Comparison of ENCODE assay signal across 9 cellular contexts in genomic region chr9:113057193-113057592, GRCh38. TPM values are rescaled to one million over a fixed set of nuclear protein-coding genes. Genes with fewer than 3 reads are reported as not detected.
DNase-seq lines count a peak whose midpoint lies in the region; ATAC-seq, FAIRE-seq and TF ChIP-seq lines count a peak whose summit lies in the region.
"Had no signal": no experiment of that assay in that cellular context is flagged by ENCODE, and none has a peak within 500 bp of the region (broad histone marks: within the 10 kb centered on the region; RNA-seq: fewer than 3 reads in every experiment).

No MANE protein-coding gene starts in this region.

- H3K36me3 ChIP-seq in heart left ventricle (no peaks in the 10 kb centered on the region), colonic mucosa (no peaks in the 10 kb centered on the region), mucosa of stomach (ENCODE audit: control insufficient read depth, insufficient read depth, low read length) (no peaks in the 10 kb centered on the region), aorta (ENCODE audit: control insufficient read depth in 1 of 2, insufficient read depth in 2 of 2, low read length in 1 of 2) (peaks cover 0 to 4% of the 10 kb centered on the region in 2 donors)

- intact Hi-C loops in heart left ventricle (cut with DNase I) (loop anchor here in 1 of 10 donors (10.0 kb wide), 1 partner anchor 98 kb away; the partner anchor contains the start of gene SLC31A2), Right ventricle myocardium superior (cut with DNase I) (no loop called here), colonic mucosa (cut with DNase I) (no loop called here), aorta (cut with DNase I) (no loop called here)

- peak overlapping the region in 8 of 12 donors; percentile 22 to 83 (median 74) for H3K27ac ChIP-seq in heart left ventricle
- no peak overlapping the region for H3K27ac ChIP-seq in colonic mucosa
- H3K27ac ChIP-seq in aorta (ENCODE audit: low read depth in 1 of 2, low read length in 2 of 2): no peak overlapping the region

- H3K9me3 ChIP-seq in heart left ventricle (peaks cover 0 to 68% (median 40%) of the 10 kb centered on the region in 12 donors), colonic mucosa (no peaks in the 10 kb centered on the region), mucosa of stomach (ENCODE audit: control insufficient read depth, low read length) (peaks cover 12% of the 10 kb centered on the region), aorta (ENCODE audit: control insufficient read depth, low read length) (peaks cover 13% of the 10 kb centered on the region)

- peaks cover 0 to 9% (median 0%) of the 10 kb centered on the region in 12 donors for H3K4me1 ChIP-seq in heart left ventricle
- no peaks in the 10 kb centered on the region for H3K4me1 ChIP-seq in colonic mucosa
- H3K4me1 ChIP-seq in mucosa of stomach (ENCODE audit: control insufficient read depth, insufficient read depth, low read length): no peaks in the 10 kb centered on the region
- H3K4me1 ChIP-seq in aorta (ENCODE audit: control insufficient read depth in 1 of 2, insufficient read depth in 2 of 2, low read length in 2 of 2): no peaks in the 10 kb centered on the region

- TF ChIP-seq CTCF in heart left ventricle (IDR thresholded peaks at IDR 0.05): no peak
- TF ChIP-seq CTCF in colonic mucosa (IDR thresholded peaks at IDR 0.05): no peak

- ATAC-seq in heart left ventricle (no peak), Right ventricle myocardium superior (ENCODE audit: poor library complexity) (no peak), aorta (ENCODE audit: low FRiP score) (no peak)

- no peak for FAIRE-seq in HTR-8/SVneo (lab: Jason Lieb, UNC)

- DNase-seq in heart left ventricle (no peak), Right ventricle myocardium superior (no peak), colonic mucosa (no peak), aorta (no peak), HTR-8/SVneo (ENCODE audit: insufficient read length, low spot score) (no peak)
- no peak for DNase-seq in stimulated activated CD8-positive, alpha-beta memory T cell treated with anti-CD3 and anti-CD28 coated beads, Interleukin-4, amount 100 ng/mL, for 48 hours
- DNase-seq in activated CD4-positive, alpha-beta T cell treated with anti-CD3 and anti-CD28 coated beads for 48 hours: no peak
- DNase-seq: NCI-H1694 treated with DMSO at 0.1 percent for 48 hours had no signal

- H3K9ac ChIP-seq in colonic mucosa (ENCODE audit: low read depth in 2 of 2, low read length in 2 of 2) (no peak overlapping the region), mucosa of stomach (ENCODE audit: low read length) (peak overlapping the region; percentile 47)

- no peak for TF ChIP-seq POLR2A in heart left ventricle (IDR thresholded peaks at IDR 0.05)

- 38 to 55% (median 46%) methylated on average over 5 of the region's 5 CpGs for WGBS in heart left ventricle, 4 donors
- 30 to 43% methylated on average over 5 of the region's 5 CpGs for WGBS in aorta, 2 donors

- H3K27me3 ChIP-seq in heart left ventricle: peaks cover 13 to 35% (median 25%) of the 10 kb centered on the region in 9 donors
- H3K27me3 ChIP-seq in colonic mucosa: no peaks in the 10 kb centered on the region
- H3K27me3 ChIP-seq in mucosa of stomach (ENCODE audit: control insufficient read depth, insufficient read depth, low read length): peaks cover 25% of the 10 kb centered on the region
- peaks cover 0 to 6% of the 10 kb centered on the region in 2 donors for H3K27me3 ChIP-seq in aorta (ENCODE audit: control insufficient read depth in 1 of 2, insufficient read depth in 2 of 2, low read length in 1 of 2)

- H3K4me3 ChIP-seq in heart left ventricle (peak overlapping the region; percentile 4 to 91 (median 78)), colonic mucosa (peak overlapping the region; percentile 51), mucosa of stomach (ENCODE audit: low read length) (peak overlapping the region; percentile 44), aorta (ENCODE audit: low read length in 2 of 2) (peak overlapping the region; percentile 65 to 88)

RNA-seq across cellular contexts. Expression of gene ZFP37, which starts 0.7 kb away (rescaled TPM):
- total RNA-seq in heart left ventricle (1 to 10 TPM in 5 of 9 donors, under 1 TPM in 4; 0.51 to 3.1 (median 1.0) TPM), Right ventricle myocardium superior (1.0 TPM), colonic mucosa (under 1 TPM; 0.64 to 0.80 TPM), aorta (1 to 10 TPM; 4.5 to 6.8 TPM)
- polyA plus RNA-seq in heart left ventricle (1 to 10 TPM in 1 of 2 donors, under 1 TPM in 1; 0.34 to 1.1 TPM), aorta (1 to 10 TPM in 1 of 2 donors, under 1 TPM in 1; 0.75 to 2.0 TPM)

RNA-seq across cellular contexts. Expression of gene ZNF883, which starts 45.2 kb away (rescaled TPM):
- total RNA-seq in heart left ventricle (10 to 100 TPM in 1 of 9 donors, 1 to 10 TPM in 8; 1.2 to 11.0 (median 6.2) TPM), Right ventricle myocardium superior (5.7 TPM), colonic mucosa (under 1 TPM; 0.27 to 0.42 TPM), aorta (1 to 10 TPM; 1.5 to 2.1 TPM)
- polyA plus RNA-seq in heart left ventricle (1 to 10 TPM; 1.2 to 5.1 TPM), aorta (1 to 10 TPM; 1.0 to 1.9 TPM)

Comparison
In these comparisons a context has a peak if more than half of its experiments do, and no peak if none do; other contexts are left out.
1. H3K27ac ChIP-seq: peak in heart left ventricle (8 of 12); none in colonic mucosa (single experiment) and aorta (0 of 2).
2. Peak in every context shown above with its lines, with median percentiles within 50 percentile points of each other: H3K4me3 ChIP-seq.